In the genomic region with DNA sequence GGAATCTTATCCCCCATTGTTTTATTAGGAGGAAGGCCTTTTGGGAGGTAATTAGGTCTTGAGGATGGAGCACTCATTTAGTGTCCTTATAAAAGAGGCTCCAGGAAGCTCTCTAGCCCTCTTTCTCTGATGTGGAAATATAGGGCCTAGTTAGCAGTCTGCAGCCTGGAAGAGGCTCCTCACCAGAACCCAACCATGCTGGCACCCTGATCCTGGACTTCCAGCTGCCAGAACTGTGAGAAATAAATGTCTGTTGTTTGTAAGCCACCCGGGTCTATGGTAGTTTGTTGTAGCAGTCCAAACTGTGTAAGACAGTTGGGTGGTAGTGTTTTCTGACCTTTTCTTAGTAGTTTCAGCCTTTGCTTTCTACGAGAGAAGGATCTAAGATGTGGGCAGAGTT, we compare ENCODE assay signal across 25 cellular contexts.
"Had no signal": no experiment of that assay in that cellular context is flagged by ENCODE, and none has a peak within 500 bp of the region (broad histone marks: within the 10 kb centered on the region; RNA-seq: fewer than 3 reads in every experiment).

No MANE protein-coding gene starts in this region.

- H3K4me1 ChIP-seq: suprapubic skin, testis, thyroid gland, tibial nerve, transverse colon, upper lobe of left lung, upper lobe of right lung, uterus, vagina had no signal

- H3K36me3 ChIP-seq: thyroid gland, transverse colon, upper lobe of right lung, uterus, vagina had no signal

- DNase-seq: stimulated activated CD4-positive, alpha-beta T cell treated with anti-CD3 and anti-CD28 coated beads, Interleukin-2, amount 100 ng/mL, for 24 hours; stimulated activated CD4-positive, alpha-beta T cell treated with anti-CD3 and anti-CD28 coated beads, Interleukin-2, amount 100 ng/mL, for 48 hours; stimulated activated CD4-positive, alpha-beta T cell treated with anti-CD3 and anti-CD28 coated beads, Interleukin-4, amount 100 ng/mL, for 1 hour; stimulated activated CD4-positive, alpha-beta T cell treated with anti-CD3 and anti-CD28 coated beads, Interleukin-4, amount 100 ng/mL, for 24 hours; stimulated activated CD4-positive, alpha-beta T cell treated with anti-CD3 and anti-CD28 coated beads, Interleukin-4, amount 100 ng/mL, for 4 hours; stimulated activated CD8-positive, alpha-beta memory T cell treated with anti-CD3 and anti-CD28 coated beads, Interleukin-4, amount 100 ng/mL, for 48 hours; stimulated activated naive B cell treated with anti-CD40 and anti-IgM and Interleukin-4, amounts not matched to agents 10 μg/mL and 1 μg/mL and 100 μg/mL, for 72 hours; stimulated activated naive CD4-positive, alpha-beta T cell; stimulated activated naive CD4-positive, alpha-beta T cell treated with Interleukin-2 at 50 U/mL for 16 hours; stimulated activated naive CD8-positive, alpha-beta T cell treated with anti-CD3 and anti-CD28 coated beads, Interleukin-15, amount 100 ng/mL, for 72 hours; stimulated activated naive CD8-positive, alpha-beta T cell treated with anti-CD3 and anti-CD28 coated beads, Interleukin-15, Interleukin-2, amounts not matched to agents 100 U/mL and 50 U/mL, for 24 hours; stomach; substantia nigra; testis; thyroid gland; tibial artery; transverse colon; upper lobe of left lung; upper lobe of right lung; uterus had no signal

- FAIRE-seq: urothelium cell line had no signal

- H3K27ac ChIP-seq: stomach, suprapubic skin, testis, thoracic aorta, thyroid gland, tibial artery, tibial nerve, transverse colon, upper lobe of left lung, upper lobe of right lung, uterus, vagina had no signal

- H3K9me3 ChIP-seq: stomach, suprapubic skin, testis, thoracic aorta, thyroid gland, tibial artery, tibial nerve, transverse colon, upper lobe of left lung, upper lobe of right lung, uterus, vagina had no signal

- H3K4me3 ChIP-seq: stomach, suprapubic skin, testis, thoracic aorta, thyroid gland, tibial artery, tibial nerve, transverse colon, upper lobe of left lung, upper lobe of right lung, uterus, vagina had no signal

- H3K27me3 ChIP-seq: stomach, suprapubic skin, testis, thyroid gland, tibial artery, tibial nerve, transverse colon, upper lobe of left lung, upper lobe of right lung, uterus, vagina had no signal
